Comparison of ENCODE assay signal across 29 cellular contexts in genomic region chr19:32875428-32875827, GRCh38. TPM values are rescaled to one million over a fixed set of nuclear protein-coding genes. Genes with fewer than 3 reads are reported as not detected.
DNase-seq lines count a peak whose midpoint lies in the region; TF ChIP-seq lines count a peak whose summit lies in the region.
"Had no signal": no experiment of that assay in that cellular context is flagged by ENCODE, and none has a peak within 500 bp of the region (broad histone marks: within the 10 kb centered on the region; RNA-seq: fewer than 3 reads in every experiment).

No MANE protein-coding gene starts in this region.

- no peak overlapping the region for H2BK5ac ChIP-seq in mesendoderm (ENCODE audit: low read length)

- no peaks in the 10 kb centered on the region for H3K79me2 ChIP-seq in mesendoderm (ENCODE audit: control insufficient read depth, insufficient read depth, low read length)

- H2AK5ac ChIP-seq in mesendoderm (ENCODE audit: low read length): no peak overlapping the region

- no peak for TF ChIP-seq POLR2A in prostate gland (IDR thresholded peaks at IDR 0.05)

- H3K18ac ChIP-seq in mesendoderm (ENCODE audit: low read length): no peak overlapping the region

- H3K4me1 ChIP-seq in endodermal cell (ENCODE audit: control insufficient read depth, insufficient read depth, low read length): no peaks in the 10 kb centered on the region
- no peaks in the 10 kb centered on the region for H3K4me1 ChIP-seq in mesendoderm (ENCODE audit: control insufficient read depth, low read depth, low read length)
- H3K4me1 ChIP-seq in prostate gland (replicated peaks): no peaks in the 10 kb centered on the region
- H3K4me1 ChIP-seq in right atrium auricular region: no peaks in the 10 kb centered on the region
- H3K4me1 ChIP-seq: BE2C, SJCRH30 had no signal

- no peak overlapping the region for H3K4me2 ChIP-seq in mesendoderm (ENCODE audit: low read length)
- H3K4me2 ChIP-seq: PC-9 had no signal

- no peaks in the 10 kb centered on the region for H3K9me3 ChIP-seq in endodermal cell (ENCODE audit: control insufficient read depth, low read length)
- H3K9me3 ChIP-seq in prostate gland: no peaks in the 10 kb centered on the region
- no peaks in the 10 kb centered on the region for H3K9me3 ChIP-seq in right atrium auricular region
- H3K9me3 ChIP-seq: BE2C, SJCRH30 had no signal

- TF ChIP-seq CTCF in endodermal cell (conservative IDR thresholded peaks at IDR 0.05) (no peak), type B pancreatic cell (conservative IDR thresholded peaks at IDR 0.05) (no peak), prostate gland (IDR thresholded peaks at IDR 0.05) (no peak), right atrium auricular region (IDR thresholded peaks at IDR 0.05) (no peak)

- no peak overlapping the region for H3K9ac ChIP-seq in endodermal cell (ENCODE audit: extremely low read depth, low read length, poor library complexity, severe bottlenecking)
- H3K9ac ChIP-seq in mesendoderm (ENCODE audit: low read length): no peak overlapping the region

- H3K56ac ChIP-seq in mesendoderm (ENCODE audit: low read length): no peak overlapping the region

- DNase-seq in NCI-H82 (lab: John Stamatoyannopoulos, UW): peak; percentile 56
- DNase-seq in NCI-H82 treated with DMSO at 0.1 percent for 48 hours (lab: John Stamatoyannopoulos, UW; ENCODE audit: unreplicated experiment): no peak
- DNase-seq in endodermal cell: peak; percentile 58
- DNase-seq in mesendoderm: peak; percentile 20
- peak; percentile 45 for DNase-seq in type B pancreatic cell (ENCODE audit: extremely low spot score, unreplicated experiment)
- DNase-seq in prostate gland (ENCODE audit: low spot score): no peak
- DNase-seq in stimulated activated CD4-positive, alpha-beta T cell treated with anti-CD3 and anti-CD28 coated beads, Interleukin-2, amount 100 ng/mL, for 48 hours: no peak
- no peak for DNase-seq in right atrium auricular region (ENCODE audit: low spot score)
- DNase-seq: ACHN; BE2C; CD8-positive, alpha-beta memory T cell; DMS 273 treated with DMSO at 0.1 percent for 48 hours; DMS79 treated with DMSO at 0.1 percent for 48 hours; KBM-7; MV-4-11; NCI-H1105; NCI-H1436 treated with DMSO at 0.1 percent for 48 hours; NCI-H187 treated with DMSO at 0.1 percent for 48 hours; NCI-H446; NCI-H524 treated with DMSO at 0.1 percent for 48 hours; NCI-H774; PC-9; SJCRH30 had no signal

- H3K4me3 Mint-ChIP-seq in endodermal cell (no peak overlapping the region), type B pancreatic cell (no peak overlapping the region)
- H3K4me3 Mint-ChIP-seq: CD14-positive monocyte; CD8-positive, alpha-beta memory T cell had no signal

- no peak overlapping the region for H2BK15ac ChIP-seq in mesendoderm (replicated peaks; ENCODE audit: low read depth)

- H3K27ac Mint-ChIP-seq in endodermal cell (no peak overlapping the region), type B pancreatic cell (no peak overlapping the region)

- H3K4me3 ChIP-seq in endodermal cell (ENCODE audit: low read length) (no peak overlapping the region), mesendoderm (ENCODE audit: low read length) (no peak overlapping the region), prostate gland (no peak overlapping the region), right atrium auricular region (no peak overlapping the region)
- H3K4me3 ChIP-seq: PC-9, SJCRH30 had no signal

- H3K23ac ChIP-seq in mesendoderm (ENCODE audit: low read length): no peak overlapping the region

- H2BK120ac ChIP-seq in mesendoderm (ENCODE audit: low read depth, low read length): no peak overlapping the region

- H3K36me3 Mint-ChIP-seq in endodermal cell (ENCODE audit: low read depth): peaks cover 15% of the 10 kb centered on the region
- H3K36me3 Mint-ChIP-seq in type B pancreatic cell: peaks cover 6% of the 10 kb centered on the region

- H3K27me3 Mint-ChIP-seq in endodermal cell (ENCODE audit: insufficient read depth): no peaks in the 10 kb centered on the region
- no peaks in the 10 kb centered on the region for H3K27me3 Mint-ChIP-seq in type B pancreatic cell

- 60 to 80% methylated on average over 2 to 7 of the region's 7 CpGs for WGBS in endodermal cell (ENCODE audit: insufficient coverage in 1 of 2, insufficient read length in 1 of 2), 2 experiments
- WGBS in mesendoderm (ENCODE audit: extremely low coverage, insufficient coverage, low lambda C conversion rate): no CpG with 5 or more reads among the region's 7 CpGs
- WGBS in prostate gland: 87% methylated on average over 7 of the region's 7 CpGs

- H4K5ac ChIP-seq in mesendoderm (ENCODE audit: low read length): no peak overlapping the region

- no peak overlapping the region for H3K27ac ChIP-seq in endodermal cell (ENCODE audit: low read depth, low read length)
- H3K27ac ChIP-seq in mesendoderm (ENCODE audit: low read depth, low read length): no peak overlapping the region
- H3K27ac ChIP-seq in prostate gland: no peak overlapping the region
- no peak overlapping the region for H3K27ac ChIP-seq in right atrium auricular region
- H3K27ac ChIP-seq: 22Rv1, PC-9, SJCRH30 had no signal

- H3K9me3 Mint-ChIP-seq in endodermal cell: no peaks in the 10 kb centered on the region
- H3K9me3 Mint-ChIP-seq in type B pancreatic cell: no peaks in the 10 kb centered on the region
- H3K9me3 Mint-ChIP-seq: CD8-positive, alpha-beta memory T cell had no signal

- peaks cover 6% of the 10 kb centered on the region for H3K4me1 Mint-ChIP-seq in endodermal cell
- no peaks in the 10 kb centered on the region for H3K4me1 Mint-ChIP-seq in type B pancreatic cell (ENCODE audit: unreplicated experiment)
- H3K4me1 Mint-ChIP-seq: CD14-positive monocyte; CD8-positive, alpha-beta memory T cell had no signal

- peaks cover 5% of the 10 kb centered on the region for H3K36me3 ChIP-seq in endodermal cell (ENCODE audit: control insufficient read depth, insufficient read depth, low read length)
- H3K36me3 ChIP-seq in mesendoderm (ENCODE audit: control insufficient read depth, insufficient read depth, low read length): no peaks in the 10 kb centered on the region
- no peaks in the 10 kb centered on the region for H3K36me3 ChIP-seq in prostate gland
- no peaks in the 10 kb centered on the region for H3K36me3 ChIP-seq in right atrium auricular region
- H3K36me3 ChIP-seq: BE2C, SJCRH30 had no signal

- H3K27me3 ChIP-seq in endodermal cell (ENCODE audit: control insufficient read depth, insufficient read depth, low read length, poor library complexity, severe bottlenecking) (no peaks in the 10 kb centered on the region), mesendoderm (ENCODE audit: insufficient read depth, low read length, poor library complexity) (no peaks in the 10 kb centered on the region), prostate gland (replicated peaks; ENCODE audit: insufficient read depth) (no peaks in the 10 kb centered on the region), right atrium auricular region (no peaks in the 10 kb centered on the region)
- H3K27me3 ChIP-seq: BE2C, SJCRH30 had no signal

- no peaks in the 10 kb centered on the region for H3K79me1 ChIP-seq in mesendoderm (ENCODE audit: low read length)

- H4K8ac ChIP-seq in mesendoderm (ENCODE audit: low read depth, low read length): no peak overlapping the region

- intact Hi-C loops in prostate gland (cut with DNase I): no loop called here

- no peak overlapping the region for H3K4ac ChIP-seq in mesendoderm (ENCODE audit: low read depth, low read length)

RNA-seq across cellular contexts. Expression of gene SLC7A9, which starts 5.9 kb away (rescaled TPM):
- total RNA-seq in endodermal cell: under 1 TPM in 1 of 2 donors, not detected in 1; 0.18 TPM
- polyA plus RNA-seq in endodermal cell (2013, experiment 1 of 2): 0.32 TPM
- polyA plus RNA-seq in endodermal cell (2013, experiment 2 of 2): not detected
- polyA plus RNA-seq in mesendoderm (2013, experiment 1 of 2): 0.01 TPM
- polyA plus RNA-seq in mesendoderm (2013, experiment 2 of 2): 0.03 TPM
- total RNA-seq in type B pancreatic cell (ENCODE audit: low replicate concordance): 3.1 and 7.9 TPM in 2 replicates
- under 1 TPM in 1 of 2 donors, not detected in 1; 0.28 TPM for total RNA-seq in prostate gland
- not detected for total RNA-seq in right atrium auricular region
- total RNA-seq: HT1080, LHCN-M2, MCF 10A, RPMI7951, SJCRH30 had no signal
- polyA plus RNA-seq: CD14-positive monocyte; CD8-positive, alpha-beta memory T cell had no signal

Comparison
In these comparisons a context has a peak if more than half of its experiments do, and no peak if none do; other contexts are left out.
1. DNase-seq: peak in NCI-H82 (single experiment), endodermal cell (single experiment), mesendoderm (single experiment) and type B pancreatic cell (single experiment); none in NCI-H82 treated with DMSO at 0.1 percent for 48 hours (single experiment), prostate gland (single experiment), stimulated activated CD4-positive, alpha-beta T cell treated with anti-CD3 and anti-CD28 coated beads, Interleukin-2, amount 100 ng/mL, for 48 hours (0 of 2) and right atrium auricular region (single experiment).